12 cellular contexts compared by ENCODE assay signal in genomic region chrX:140432328-140433025, GRCh38.
A peak's percentile ranks its signal among the peaks of the same experiment; 100 is the strongest.
DNase-seq lines count a peak whose midpoint lies in the region; ATAC-seq and TF ChIP-seq lines count a peak whose summit lies in the region.
"Had no signal": no experiment of that assay in that cellular context is flagged by ENCODE, and none has a peak within 500 bp of the region (broad histone marks: within the 10 kb centered on the region; RNA-seq: fewer than 3 reads in every experiment).

No MANE protein-coding gene starts in this region.

- H3K4me1 Mint-ChIP-seq in activated CD4-positive, alpha-beta memory T cell treated with anti-CD3 and anti-CD28 coated beads, Interleukin-2, amount 10 ng/mL, durations not matched to agents 7 days and 5 days = no peaks in the 10 kb centered on the region
- H3K4me1 Mint-ChIP-seq in CD4-positive, alpha-beta memory T cell = no peaks in the 10 kb centered on the region
- H3K4me1 Mint-ChIP-seq: activated naive CD4-positive, alpha-beta T cell treated with anti-CD3 and anti-CD28 coated beads, Interleukin-2, amount 50 U/mL, for 24 hours had no signal

- H3K36me3 Mint-ChIP-seq in activated CD4-positive, alpha-beta memory T cell treated with anti-CD3 and anti-CD28 coated beads, Interleukin-2, amount 10 ng/mL, durations not matched to agents 7 days and 5 days (ENCODE audit: low read depth) = no peaks in the 10 kb centered on the region
- no peaks in the 10 kb centered on the region for H3K36me3 Mint-ChIP-seq in CD4-positive, alpha-beta memory T cell
- H3K36me3 Mint-ChIP-seq: activated naive CD4-positive, alpha-beta T cell treated with anti-CD3 and anti-CD28 coated beads, Interleukin-2, amount 50 U/mL, for 24 hours had no signal

- H3K4me1 ChIP-seq in left ventricle myocardium inferior = peaks cover 6% of the 10 kb centered on the region
- no peaks in the 10 kb centered on the region for H3K4me1 ChIP-seq in CD4-positive, alpha-beta memory T cell (ENCODE audit: insufficient read depth, low read length)

- ATAC-seq in HG02610 (IDR thresholded peaks at IDR 0.05; ENCODE audit: unreplicated experiment) = no peak

- no peak overlapping the region for H3K27ac Mint-ChIP-seq in activated CD4-positive, alpha-beta memory T cell treated with anti-CD3 and anti-CD28 coated beads, Interleukin-2, amount 10 ng/mL, durations not matched to agents 7 days and 5 days
- H3K27ac Mint-ChIP-seq in CD4-positive, alpha-beta memory T cell = no peak overlapping the region
- H3K27ac Mint-ChIP-seq: activated naive CD4-positive, alpha-beta T cell treated with anti-CD3 and anti-CD28 coated beads, Interleukin-2, amount 50 U/mL, for 24 hours had no signal

- H3K27ac ChIP-seq in left ventricle myocardium inferior (replicated peaks) = no peak overlapping the region
- H3K27ac ChIP-seq in CD4-positive, alpha-beta memory T cell (ENCODE audit: low read depth, low read length) = no peak overlapping the region

- intact Hi-C loops in left ventricle myocardium inferior (cut with micrococcal nuclease) = no loop called here
- intact Hi-C loops in CD4-positive, alpha-beta memory T cell (cut with micrococcal nuclease) = no loop called here

- no peaks in the 10 kb centered on the region for H3K27me3 ChIP-seq in left ventricle myocardium inferior (ENCODE audit: low read depth)
- no peaks in the 10 kb centered on the region for H3K27me3 ChIP-seq in CD4-positive, alpha-beta memory T cell (ENCODE audit: insufficient read depth, low read length)

- POLR2A ChIA-PET in activated CD4-positive, alpha-beta memory T cell treated with anti-CD3 and anti-CD28 coated beads, Interleukin-2, amount 10 ng/mL, durations not matched to agents 7 days and 5 days (lab: Charles Lee) = no interaction called here
- POLR2A ChIA-PET in CD4-positive, alpha-beta memory T cell (lab: Charles Lee; ENCODE audit: partially characterized antibody) = no interaction called here

- DNase-seq in Ammon's horn (ENCODE audit: low spot score) = peak; percentile 35
- peak in 43 of 56 donors; percentile 0 to 60 (median 17) for DNase-seq in amygdala (lab: John Stamatoyannopoulos, UW)
- DNase-seq in left ventricle myocardium inferior = peak; percentile 30
- peak; percentile 13 for DNase-seq in pons (ENCODE audit: low spot score)
- DNase-seq in activated CD4-positive, alpha-beta memory T cell treated with anti-CD3 and anti-CD28 coated beads, Interleukin-2, amount 10 ng/mL, durations not matched to agents 7 days and 5 days = no peak
- DNase-seq in SW480 (ENCODE audit: low spot score) = no peak
- DNase-seq in CD4-positive, alpha-beta memory T cell = no peak
- DNase-seq: activated CD4-positive, alpha-beta T cell treated with anti-CD3 and anti-CD28 coated beads for 1 hour; MV-4-11; SHP77 had no signal

- no peaks in the 10 kb centered on the region for H3K27me3 Mint-ChIP-seq in activated CD4-positive, alpha-beta memory T cell treated with anti-CD3 and anti-CD28 coated beads, Interleukin-2, amount 10 ng/mL, durations not matched to agents 7 days and 5 days
- peaks cover 0 to 1% of the 10 kb centered on the region in 2 donors for H3K27me3 Mint-ChIP-seq in CD4-positive, alpha-beta memory T cell
- H3K27me3 Mint-ChIP-seq: activated naive CD4-positive, alpha-beta T cell treated with anti-CD3 and anti-CD28 coated beads, Interleukin-2, amount 50 U/mL, for 24 hours had no signal

- no peaks in the 10 kb centered on the region for H3K9me3 ChIP-seq in left ventricle myocardium inferior (replicated peaks)
- H3K9me3 ChIP-seq in CD4-positive, alpha-beta memory T cell (ENCODE audit: control insufficient read depth in 1 of 2, low read length in 2 of 2) = no peaks in the 10 kb centered on the region

- H3K4me3 ChIP-seq in left ventricle myocardium inferior = no peak overlapping the region
- no peak overlapping the region for H3K4me3 ChIP-seq in CD4-positive, alpha-beta memory T cell (ENCODE audit: low read length in 2 of 2)

- H3K36me3 ChIP-seq in left ventricle myocardium inferior = no peaks in the 10 kb centered on the region
- no peaks in the 10 kb centered on the region for H3K36me3 ChIP-seq in CD4-positive, alpha-beta memory T cell (ENCODE audit: insufficient read depth, low read length)

- no peaks in the 10 kb centered on the region for H3K9me3 Mint-ChIP-seq in activated CD4-positive, alpha-beta memory T cell treated with anti-CD3 and anti-CD28 coated beads, Interleukin-2, amount 10 ng/mL, durations not matched to agents 7 days and 5 days
- H3K9me3 Mint-ChIP-seq in CD4-positive, alpha-beta memory T cell = no peaks in the 10 kb centered on the region
- H3K9me3 Mint-ChIP-seq: activated naive CD4-positive, alpha-beta T cell treated with anti-CD3 and anti-CD28 coated beads, Interleukin-2, amount 50 U/mL, for 24 hours had no signal

- H3K4me3 Mint-ChIP-seq in activated CD4-positive, alpha-beta memory T cell treated with anti-CD3 and anti-CD28 coated beads, Interleukin-2, amount 10 ng/mL, durations not matched to agents 7 days and 5 days = no peak overlapping the region
- H3K4me3 Mint-ChIP-seq in CD4-positive, alpha-beta memory T cell = no peak overlapping the region
- H3K4me3 Mint-ChIP-seq: activated naive CD4-positive, alpha-beta T cell treated with anti-CD3 and anti-CD28 coated beads, Interleukin-2, amount 50 U/mL, for 24 hours had no signal

- no peak for TF ChIP-seq CTCF in left ventricle myocardium inferior (IDR thresholded peaks at IDR 0.05; ENCODE audit: borderline replicate concordance)

- CTCF ChIA-PET in activated CD4-positive, alpha-beta memory T cell treated with anti-CD3 and anti-CD28 coated beads, Interleukin-2, amount 10 ng/mL, durations not matched to agents 7 days and 5 days (lab: Charles Lee) = no interaction called here
- CTCF ChIA-PET in CD4-positive, alpha-beta memory T cell (lab: Charles Lee; ENCODE audit: partially characterized antibody) = no interaction called here

Comparison
In these comparisons a context has a peak if more than half of its experiments do, and no peak if none do; other contexts are left out.
1. DNase-seq: peak in Ammon's horn (single experiment), amygdala (43 of 56), left ventricle myocardium inferior (single experiment) and pons (single experiment); none in activated CD4-positive, alpha-beta memory T cell treated with anti-CD3 and anti-CD28 coated beads, Interleukin-2, amount 10 ng/mL, durations not matched to agents 7 days and 5 days (single experiment), SW480 (single experiment) and CD4-positive, alpha-beta memory T cell (0 of 5).